ENCODE assay signal across 9 cellular contexts in the genomic region with DNA sequence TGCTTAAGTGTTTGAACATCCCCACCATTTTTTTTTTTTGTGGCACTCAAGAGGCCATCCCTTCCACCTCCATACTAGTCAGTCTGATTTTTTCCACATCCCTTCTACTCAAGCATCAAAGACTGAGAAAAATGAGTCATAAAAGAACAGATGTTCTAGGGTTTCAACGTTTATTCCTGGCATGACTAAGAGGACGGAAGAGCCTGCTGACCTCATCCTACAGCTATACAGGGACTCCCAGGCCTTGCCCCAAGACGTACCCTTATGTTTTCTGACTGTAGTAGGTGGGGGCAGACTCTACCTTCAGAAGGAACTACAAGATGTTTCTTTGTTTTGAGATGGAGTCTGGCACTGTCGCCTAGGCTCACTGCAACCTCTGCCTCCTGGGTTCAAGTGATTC. TPM values are rescaled to one million over a fixed set of nuclear protein-coding genes. Genes with fewer than 3 reads are reported as not detected.
DNase-seq lines count a peak whose midpoint lies in the region; ATAC-seq, FAIRE-seq and TF ChIP-seq lines count a peak whose summit lies in the region.
"Had no signal": no experiment of that assay in that cellular context is flagged by ENCODE, and none has a peak within 500 bp of the region (broad histone marks: within the 10 kb centered on the region; RNA-seq: fewer than 3 reads in every experiment).

No MANE protein-coding gene starts in this region.

- no peak overlapping the region for H3K4me3 Mint-ChIP-seq in activated CD4-positive, alpha-beta T cell treated with anti-CD3 and anti-CD28 coated beads for 36 hours
- H3K4me3 Mint-ChIP-seq in activated CD4-positive, alpha-beta T cell treated with anti-CD3 and anti-CD28 coated beads, Interleukin-2, amount 10 ng/mL, durations not matched to agents 7 days and 5 days = no peak overlapping the region
- H3K4me3 Mint-ChIP-seq in astrocyte (ENCODE audit: unreplicated experiment) = no peak overlapping the region

- 19% methylated on average over 4 of the region's 4 CpGs for WGBS in smooth muscle cell (ENCODE audit: low lambda C conversion rate)

- peak; percentile 68 for DNase-seq in activated CD4-positive, alpha-beta T cell treated with anti-CD3 and anti-CD28 coated beads for 36 hours
- DNase-seq in activated CD4-positive, alpha-beta T cell treated with anti-CD3 and anti-CD28 coated beads, Interleukin-2, amount 10 ng/mL, durations not matched to agents 7 days and 5 days = no peak
- DNase-seq in MG63 (peak; percentile 63), astrocyte (ENCODE audit: low read depth) (peak; percentile 97), smooth muscle cell (lab: John Stamatoyannopoulos, UW; ENCODE audit: unreplicated experiment) (no peak), NCI-H526 treated with DMSO at 0.1 percent for 48 hours (lab: John Stamatoyannopoulos, UW) (no peak)

- no peaks in the 10 kb centered on the region for H3K79me2 ChIP-seq in astrocyte (ENCODE audit: insufficient read depth, low read length)
- H3K79me2 ChIP-seq in smooth muscle cell (ENCODE audit: low read depth) = no peaks in the 10 kb centered on the region

- H3K27ac ChIP-seq in astrocyte (ENCODE audit: low read depth, low read length) = no peak overlapping the region
- H3K27ac ChIP-seq in smooth muscle cell (ENCODE audit: low read depth) = peak overlapping the region; percentile 75

- peaks cover 13% of the 10 kb centered on the region for H3F3A ChIP-seq in smooth muscle cell (ENCODE audit: low read depth)

- H3K36me3 ChIP-seq in MG63 (no peaks in the 10 kb centered on the region), astrocyte (ENCODE audit: insufficient read depth, low read length) (no peaks in the 10 kb centered on the region), smooth muscle cell (ENCODE audit: low read depth) (no peaks in the 10 kb centered on the region)

- ATAC-seq in activated CD4-positive, alpha-beta T cell treated with anti-CD3 and anti-CD28 coated beads for 36 hours = peak; percentile 64
- ATAC-seq in GM18498 (IDR thresholded peaks at IDR 0.05; ENCODE audit: unreplicated experiment) (no peak), GM21576 (IDR thresholded peaks at IDR 0.05; ENCODE audit: unreplicated experiment) (no peak)

- intact Hi-C loops in activated CD4-positive, alpha-beta T cell treated with anti-CD3 and anti-CD28 coated beads for 36 hours (cut with DNase I, micrococcal nuclease) = loop anchor here (1.0 to 5.0 kb wide), 5 partner anchors 52 to 1087 kb away; partner anchors contain the start of genes GANC (in 1 of the 2), RPAP1 (in 1 of the 2), STARD9 (in 1 of the 2) and TMEM87A (in 1 of the 2)

- H3K27ac Mint-ChIP-seq in activated CD4-positive, alpha-beta T cell treated with anti-CD3 and anti-CD28 coated beads for 36 hours = peak overlapping the region; percentile 59
- no peak overlapping the region for H3K27ac Mint-ChIP-seq in activated CD4-positive, alpha-beta T cell treated with anti-CD3 and anti-CD28 coated beads, Interleukin-2, amount 10 ng/mL, durations not matched to agents 7 days and 5 days
- H3K27ac Mint-ChIP-seq in astrocyte (ENCODE audit: unreplicated experiment) = peak overlapping the region; percentile 70
- H3K27ac Mint-ChIP-seq: CD14-positive monocyte had no signal

- no peaks in the 10 kb centered on the region for H3K9me3 ChIP-seq in MG63
- H3K9me3 ChIP-seq in astrocyte (ENCODE audit: insufficient read depth, low read depth, low read length) = no peaks in the 10 kb centered on the region
- no peaks in the 10 kb centered on the region for H3K9me3 ChIP-seq in smooth muscle cell (replicated peaks; ENCODE audit: low read depth)

- CTCF ChIA-PET in activated CD4-positive, alpha-beta T cell treated with anti-CD3 and anti-CD28 coated beads for 36 hours (lab: Charles Lee) = interaction anchor here (1.8 kb wide), 1 partner anchor 12 kb away, joined by 3 read pairs; no protein-coding TSS in a partner anchor
- CTCF ChIA-PET in activated CD4-positive, alpha-beta T cell treated with anti-CD3 and anti-CD28 coated beads, Interleukin-2, amount 10 ng/mL, durations not matched to agents 7 days and 5 days (lab: Charles Lee) = interaction anchor here (0.7 to 1.2 kb wide), 2 partner anchors 10 to 63 kb away, joined by 3 to 4 read pairs; no protein-coding TSS in a partner anchor

- FAIRE-seq in astrocyte (lab: Jason Lieb, UNC) = peak; percentile 43

- no peaks in the 10 kb centered on the region for H4K20me1 ChIP-seq in astrocyte (ENCODE audit: insufficient read depth, low read length)
- no peaks in the 10 kb centered on the region for H4K20me1 ChIP-seq in smooth muscle cell (ENCODE audit: low read depth)

- H3K4me3 ChIP-seq in MG63 (no peak overlapping the region), astrocyte (ENCODE audit: insufficient read depth, low read depth, low read length) (no peak overlapping the region), smooth muscle cell (no peak overlapping the region)

- H3K27me3 Mint-ChIP-seq in activated CD4-positive, alpha-beta T cell treated with anti-CD3 and anti-CD28 coated beads for 36 hours = peaks cover 25% of the 10 kb centered on the region
- H3K27me3 Mint-ChIP-seq in activated CD4-positive, alpha-beta T cell treated with anti-CD3 and anti-CD28 coated beads, Interleukin-2, amount 10 ng/mL, durations not matched to agents 7 days and 5 days = peaks cover 24% of the 10 kb centered on the region
- H3K27me3 Mint-ChIP-seq in astrocyte (ENCODE audit: low read depth, unreplicated experiment) = peaks cover 14% of the 10 kb centered on the region

- no peak overlapping the region for H2AFZ ChIP-seq in astrocyte (ENCODE audit: low read depth, low read length)
- H2AFZ ChIP-seq in smooth muscle cell (ENCODE audit: low read depth) = no peak overlapping the region

- H3K4me1 Mint-ChIP-seq in activated CD4-positive, alpha-beta T cell treated with anti-CD3 and anti-CD28 coated beads for 36 hours = peaks cover 45% of the 10 kb centered on the region
- peaks cover 38% of the 10 kb centered on the region for H3K4me1 Mint-ChIP-seq in activated CD4-positive, alpha-beta T cell treated with anti-CD3 and anti-CD28 coated beads, Interleukin-2, amount 10 ng/mL, durations not matched to agents 7 days and 5 days
- H3K4me1 Mint-ChIP-seq in astrocyte (ENCODE audit: low read depth, unreplicated experiment) = peaks cover 20% of the 10 kb centered on the region

- TF ChIP-seq CTCF in astrocyte (IDR thresholded peaks at IDR 0.05; ENCODE audit: insufficient read depth, low read depth, low read length) = no peak
- no peak for TF ChIP-seq CTCF in smooth muscle cell (IDR thresholded peaks at IDR 0.05; ENCODE audit: borderline replicate concordance, insufficient read depth, poor library complexity, severe bottlenecking)

- H3K9ac ChIP-seq in astrocyte (ENCODE audit: low read length) (no peak overlapping the region), smooth muscle cell (ENCODE audit: low read depth) (no peak overlapping the region)

- H3K4me2 ChIP-seq in astrocyte (ENCODE audit: low read length) (peak overlapping the region; percentile 58), smooth muscle cell (peak overlapping the region; percentile 40)

- POLR2A ChIA-PET in activated CD4-positive, alpha-beta T cell treated with anti-CD3 and anti-CD28 coated beads for 36 hours (lab: Charles Lee) = interaction anchor here (0.5 to 0.8 kb wide), 3 partner anchors 20 to 726 kb away, joined by 3 to 6 read pairs (median 3); partner anchors contain the start of genes GCHFR and RPAP1
- POLR2A ChIA-PET in activated CD4-positive, alpha-beta T cell treated with anti-CD3 and anti-CD28 coated beads, Interleukin-2, amount 10 ng/mL, durations not matched to agents 7 days and 5 days (lab: Charles Lee) = interaction anchor here (0.6 kb wide), 2 partner anchors 13 to 1661 kb away, joined by 3 to 4 read pairs; no protein-coding TSS in a partner anchor

- H3K4me1 ChIP-seq in astrocyte (ENCODE audit: insufficient read depth, low read length) (peaks cover 32% of the 10 kb centered on the region), smooth muscle cell (ENCODE audit: low read depth) (peaks cover 22% of the 10 kb centered on the region)

- H3K36me3 Mint-ChIP-seq in activated CD4-positive, alpha-beta T cell treated with anti-CD3 and anti-CD28 coated beads for 36 hours (ENCODE audit: low read depth) = peaks cover 2% of the 10 kb centered on the region
- no peaks in the 10 kb centered on the region for H3K36me3 Mint-ChIP-seq in activated CD4-positive, alpha-beta T cell treated with anti-CD3 and anti-CD28 coated beads, Interleukin-2, amount 10 ng/mL, durations not matched to agents 7 days and 5 days (ENCODE audit: low read depth)
- peaks cover 10% of the 10 kb centered on the region for H3K36me3 Mint-ChIP-seq in astrocyte (ENCODE audit: low read depth, unreplicated experiment)

- H3K27me3 ChIP-seq in MG63 (no peaks in the 10 kb centered on the region), astrocyte (ENCODE audit: insufficient read depth, low read length) (peaks cover 16% of the 10 kb centered on the region), smooth muscle cell (ENCODE audit: low read depth) (peaks cover 14% of the 10 kb centered on the region)

- peaks cover 2% of the 10 kb centered on the region for H3K9me3 Mint-ChIP-seq in activated CD4-positive, alpha-beta T cell treated with anti-CD3 and anti-CD28 coated beads for 36 hours (ENCODE audit: low read depth)
- H3K9me3 Mint-ChIP-seq in activated CD4-positive, alpha-beta T cell treated with anti-CD3 and anti-CD28 coated beads, Interleukin-2, amount 10 ng/mL, durations not matched to agents 7 days and 5 days = no peaks in the 10 kb centered on the region
- no peaks in the 10 kb centered on the region for H3K9me3 Mint-ChIP-seq in astrocyte (ENCODE audit: unreplicated experiment)

RNA-seq across cellular contexts. Expression of gene ITPKA, which starts 3.3 kb away (rescaled TPM):
- total RNA-seq in activated CD4-positive, alpha-beta T cell treated with anti-CD3 and anti-CD28 coated beads for 36 hours = 1 to 10 TPM; 2.5 to 4.2 TPM
- total RNA-seq in activated CD4-positive, alpha-beta T cell treated with anti-CD3 and anti-CD28 coated beads, Interleukin-2, amount 10 ng/mL, durations not matched to agents 7 days and 5 days = under 1 TPM in 1 of 2 experiments, not detected in 1; 0.35 TPM
- total RNA-seq in MG63 (2014; rRNA removed; shearing (Covaris generic); ENCODE audit: low replicate concordance) = 1.4 and 1.6 TPM in 2 replicates
- total RNA-seq in astrocyte (1.0 and 1.2 TPM in 2 replicates), smooth muscle cell (2.8 and 5.8 TPM in 2 replicates)
- polyA plus RNA-seq in smooth muscle cell = 1.5 and 2.1 TPM in 2 replicates
- polyA plus RNA-seq: CD14-positive monocyte had no signal

RNA-seq across cellular contexts. Expression of gene LTK, which starts 23.3 kb away (rescaled TPM):
- total RNA-seq in activated CD4-positive, alpha-beta T cell treated with anti-CD3 and anti-CD28 coated beads for 36 hours = under 1 TPM in 1 of 2 experiments, not detected in 1; 0.11 TPM
- 1 to 10 TPM in 1 of 2 experiments, under 1 TPM in 1; 0.87 to 1.1 TPM for total RNA-seq in activated CD4-positive, alpha-beta T cell treated with anti-CD3 and anti-CD28 coated beads, Interleukin-2, amount 10 ng/mL, durations not matched to agents 7 days and 5 days
- not detected in 2 replicates for total RNA-seq in MG63 (2014; rRNA removed; shearing (Covaris generic); ENCODE audit: low replicate concordance)
- total RNA-seq in astrocyte (0.14 TPM in 1 of 2 replicates, not detected in the other), smooth muscle cell (0.18 and 1.2 TPM in 2 replicates)
- 1.6 and 2.3 TPM in 2 replicates for polyA plus RNA-seq in smooth muscle cell
- polyA plus RNA-seq: CD14-positive monocyte had no signal

RNA-seq across cellular contexts. Expression of gene RPAP1, which starts 53.7 kb away (rescaled TPM):
- total RNA-seq in activated CD4-positive, alpha-beta T cell treated with anti-CD3 and anti-CD28 coated beads for 36 hours = 10 to 100 TPM; 49.6 to 56.8 TPM
- total RNA-seq in activated CD4-positive, alpha-beta T cell treated with anti-CD3 and anti-CD28 coated beads, Interleukin-2, amount 10 ng/mL, durations not matched to agents 7 days and 5 days = 10 to 100 TPM; 33.8 to 36.3 TPM
- total RNA-seq in MG63 (2014; rRNA removed; shearing (Covaris generic); ENCODE audit: low replicate concordance) = 6.2 and 7.9 TPM in 2 replicates
- total RNA-seq in astrocyte (35.9 and 39.1 TPM in 2 replicates), smooth muscle cell (15.5 and 15.8 TPM in 2 replicates)
- polyA plus RNA-seq in smooth muscle cell = 37.1 and 37.5 TPM in 2 replicates

Comparison
In these comparisons a context has a peak if more than half of its experiments do, and no peak if none do; other contexts are left out.
1. DNase-seq: peak in activated CD4-positive, alpha-beta T cell treated with anti-CD3 and anti-CD28 coated beads for 36 hours (single experiment), MG63 (single experiment) and astrocyte (single experiment); none in activated CD4-positive, alpha-beta T cell treated with anti-CD3 and anti-CD28 coated beads, Interleukin-2, amount 10 ng/mL, durations not matched to agents 7 days and 5 days (single experiment), smooth muscle cell (single experiment) and NCI-H526 treated with DMSO at 0.1 percent for 48 hours (single experiment).